Comparison of ENCODE assay signal across 8 cellular contexts in genomic region chr10:110304780-110305421, GRCh38. TPM values are rescaled to one million over a fixed set of nuclear protein-coding genes. Genes with fewer than 3 reads are reported as not detected.
DNase-seq lines count a peak whose midpoint lies in the region; ATAC-seq and TF ChIP-seq lines count a peak whose summit lies in the region.

TSS of gene SMNDC1 (minus strand) at chr10:110304920. CDS start at chr10:110303587, 1,333 bp downstream.

- H2AFZ ChIP-seq in neural progenitor cell (replicated peaks) = peak within 1 kb of the TSS; percentile 80

- H3K36me3 ChIP-seq in neural progenitor cell = peaks cover 19% of the 10 kb centered on the region

- H3K27me3 Mint-ChIP-seq in neural progenitor cell (ENCODE audit: insufficient read depth, low read depth) = peaks cover 2% of the 10 kb centered on the region

- H3K4me1 ChIP-seq in foreskin keratinocyte (peaks cover 15% of the 10 kb centered on the region), neural progenitor cell (peaks cover 9% of the 10 kb centered on the region)

- ATAC-seq in foreskin keratinocyte = peak; percentile 91

- H3K27ac ChIP-seq in foreskin keratinocyte (peak within 1 kb of the TSS; percentile 88), neural progenitor cell (peak within 1 kb of the TSS; percentile 93)

- DNase-seq in GF-D8 (lab: John Stamatoyannopoulos, UW) = peak; percentile 88
- peak; percentile 99 for DNase-seq in HEK293T (ENCODE audit: extremely low spot score)
- peak; percentile 96 for DNase-seq in MV-4-11 (lab: John Stamatoyannopoulos, UW)
- DNase-seq in SK-MEL-5 (ENCODE audit: low read depth, low spot score) = peak; percentile 98
- peak; percentile 97 for DNase-seq in activated naive CD4-positive, alpha-beta T cell treated with Interleukin-2 at 50 U/mL for 16 hours
- peak; percentile 89 to 96 for DNase-seq in foreskin keratinocyte
- DNase-seq in neural progenitor cell (ENCODE audit: low spot score) = peak; percentile 99
- peak; percentile 95 for DNase-seq in stromal cell of bone marrow (ENCODE audit: low read depth)

- peak within 1 kb of the TSS; percentile 95 for H3K4me3 Mint-ChIP-seq in neural progenitor cell

- CTCF ChIA-PET in HEK293T (lab: Yijun Ruan, JAX) = interaction anchor here (0.6 to 1.3 kb wide), 4 partner anchors 24 to 196 kb away, joined by 3 to 5 read pairs (median 4); no protein-coding TSS in a partner anchor

- H3K27ac Mint-ChIP-seq in neural progenitor cell = peak within 1 kb of the TSS; percentile 96

- H3K9me3 ChIP-seq in neural progenitor cell (ENCODE audit: low read depth) = no peaks in the 10 kb centered on the region

- peak within 1 kb of the TSS; percentile 98 for H3K9ac ChIP-seq in neural progenitor cell

- H4K20me1 ChIP-seq in neural progenitor cell (ENCODE audit: low read depth) = peaks cover 44% of the 10 kb centered on the region

- peaks cover 3% of the 10 kb centered on the region for H3K36me3 Mint-ChIP-seq in neural progenitor cell

- peak within 1 kb of the TSS; percentile 99 for H3K4me2 ChIP-seq in neural progenitor cell

- H3K9me3 Mint-ChIP-seq in neural progenitor cell = no peaks in the 10 kb centered on the region

- H3K27me3 ChIP-seq in foreskin keratinocyte (no peaks in the 10 kb centered on the region), neural progenitor cell (no peaks in the 10 kb centered on the region)

- H3K4me3 ChIP-seq in neural progenitor cell = peak within 1 kb of the TSS; percentile 99

- in situ Hi-C loops in SK-MEL-5 (cut with HindIII; ENCODE audit: low pct_unique_long_range_greater_than_20kb, low sequenced_read_pairs) = no loop called here

- no peak for TF ChIP-seq CTCF in foreskin keratinocyte (conservative IDR thresholded peaks at IDR 0.05)
- TF ChIP-seq CTCF in neural progenitor cell (IDR thresholded peaks at IDR 0.05) = no peak

- peaks cover 26% of the 10 kb centered on the region for H3K4me1 Mint-ChIP-seq in neural progenitor cell

- peaks cover 11% of the 10 kb centered on the region for H3F3A ChIP-seq in neural progenitor cell (ENCODE audit: low read depth)

- H3K79me2 ChIP-seq in neural progenitor cell (ENCODE audit: low read depth) = peaks cover 48% of the 10 kb centered on the region

- POLR2A ChIA-PET in HEK293T (lab: Yijun Ruan, JAX) = interaction anchor here (0.5 to 1.9 kb wide), 24 partner anchors 9 to 614 kb away, joined by 3 to 9 read pairs (median 4); partner anchors contain the start of gene BBIP1

TF ChIP-seq in HEK293T, 16 proteins besides CTCF, POLR2A, EP300 and RAD21:
- TF ChIP-seq ELF4 (IDR thresholded peaks at IDR 0.05) (no peak), ZNF384 (IDR thresholded peaks at IDR 0.05) (no peak), BHLHE40 (IDR thresholded peaks at IDR 0.05; ENCODE audit: borderline replicate concordance) (no peak), FOXK2 (IDR thresholded peaks at IDR 0.05) (no peak), ARNT (IDR thresholded peaks at IDR 0.05) (no peak), PKNOX1 (IDR thresholded peaks at IDR 0.05) (peak; percentile 73), SUZ12 (IDR thresholded peaks at IDR 0.05) (no peak), HDGF (IDR thresholded peaks at IDR 0.05; ENCODE audit: borderline replicate concordance) (no peak), NFRKB (IDR thresholded peaks at IDR 0.05) (no peak), SP1 (IDR thresholded peaks at IDR 0.05) (peak; percentile 73; the same call in 1 of the 2 replicates), TARDBP (IDR thresholded peaks at IDR 0.05) (no peak), CTBP1 (IDR thresholded peaks at IDR 0.05; ENCODE audit: borderline replicate concordance) (no peak)

RNA-seq across cellular contexts. Expression of gene SMNDC1, which starts in this region (rescaled TPM):
- total RNA-seq in SK-MEL-5 (2014; rRNA removed; shearing (Covaris generic)) = 6.6 and 8.0 TPM in 2 replicates
- polyA plus RNA-seq in SK-MEL-5 (2015; cell fraction: cytosol; rRNA removed) = 14.4 and 18.7 TPM in 2 replicates
- polyA plus RNA-seq in SK-MEL-5 (2015; cell fraction: nucleus; rRNA removed) = 22.3 and 34.9 TPM in 2 replicates
- total RNA-seq in foreskin keratinocyte = 15.3 and 17.5 TPM in 2 replicates
- polyA plus RNA-seq in foreskin keratinocyte = 14.3 and 18.1 TPM in 2 replicates
- total RNA-seq in neural progenitor cell (ENCODE audit: low replicate concordance) = 11.7 and 18.1 TPM in 2 replicates

Comparison
In these comparisons a context has a peak if more than half of its experiments do, and no peak if none do; other contexts are left out.
1. Peak in every context shown above with its lines: DNase-seq, ATAC-seq, H3K4me3 ChIP-seq and H3K27ac ChIP-seq.